Comparison of ENCODE assay signal across 15 cellular contexts in genomic region chr17:65553009-65553645, GRCh38. TPM values are rescaled to one million over a fixed set of nuclear protein-coding genes. Genes with fewer than 3 reads are reported as not detected.
A peak's percentile ranks its signal among the peaks of the same experiment; 100 is the strongest.
DNase-seq lines count a peak whose midpoint lies in the region; ATAC-seq, FAIRE-seq and TF ChIP-seq lines count a peak whose summit lies in the region.
"Had no signal": no experiment of that assay in that cellular context is flagged by ENCODE, and none has a peak within 500 bp of the region (broad histone marks: within the 10 kb centered on the region; RNA-seq: fewer than 3 reads in every experiment).

No MANE protein-coding gene starts in this region.

- H3K27ac ChIP-seq in kidney (ENCODE audit: low read depth in 2 of 2, low read length in 2 of 2), result no peak overlapping the region
- H3K27ac ChIP-seq: pancreas had no signal

- FAIRE-seq in kidney (lab: Jason Lieb, UNC), result no peak
- FAIRE-seq: pancreas had no signal

- no peaks in the 10 kb centered on the region for H3K9me3 ChIP-seq in adipocyte (ENCODE audit: control insufficient read depth, low read length)
- no peaks in the 10 kb centered on the region for H3K9me3 ChIP-seq in kidney (ENCODE audit: control insufficient read depth in 1 of 2, low read length in 2 of 2)
- H3K9me3 ChIP-seq: esophagus squamous epithelium, pancreas had no signal

- intact Hi-C loops in kidney (cut with DNase I), result no loop called here

- H3K36me3 ChIP-seq in adipocyte (ENCODE audit: control insufficient read depth, insufficient read depth, low read length, severe bottlenecking) (peaks cover 20% of the 10 kb centered on the region), kidney (ENCODE audit: control insufficient read depth in 1 of 2, insufficient read depth in 2 of 2, low read length in 2 of 2) (no peaks in the 10 kb centered on the region)
- H3K36me3 ChIP-seq: pancreas had no signal

- no peak overlapping the region for H3K9ac ChIP-seq in adipocyte (ENCODE audit: low read length)
- H3K9ac ChIP-seq in kidney (ENCODE audit: low read length in 2 of 2), result no peak overlapping the region

- no peak for TF ChIP-seq CTCF in kidney (IDR thresholded peaks at IDR 0.05; ENCODE audit: borderline replicate concordance, extremely low read depth, insufficient read depth)

- H3K4me1 ChIP-seq in adipocyte (ENCODE audit: control insufficient read depth, insufficient read depth, low read length) (peaks cover 36% of the 10 kb centered on the region), kidney (ENCODE audit: control insufficient read depth in 1 of 2, insufficient read depth in 1 of 2, low read depth in 1 of 2, low read length in 2 of 2) (peaks cover 16 to 17% of the 10 kb centered on the region in 2 donors)

- no peak for ATAC-seq in GM19463 (IDR thresholded peaks at IDR 0.05; ENCODE audit: unreplicated experiment)
- no peak for ATAC-seq in GM21515 (IDR thresholded peaks at IDR 0.05; ENCODE audit: unreplicated experiment)
- ATAC-seq: pancreas had no signal

- DNase-seq in A172 (ENCODE audit: low spot score) (peak; percentile 34), GM04503 (ENCODE audit: low read depth) (peak; percentile 94), adipocyte (ENCODE audit: low read depth) (peak; percentile 84), kidney (peak; percentile 3), COLO668 (lab: John Stamatoyannopoulos, UW; ENCODE audit: unreplicated experiment) (no peak)
- no peak for DNase-seq in effector CD8-positive, alpha-beta T cell (lab: John Stamatoyannopoulos, UW)
- DNase-seq: activated CD4-positive, CD25-positive, alpha-beta regulatory T cell treated with anti-CD3 and anti-CD28 coated beads, Interleukin-2, amount 50 U/mL, for 72 hours; esophagus squamous epithelium; NCI-H524 treated with DMSO at 0.1 percent for 48 hours; SHP77 treated with DMSO at 0.1 percent for 48 hours; stimulated activated CD4-positive, alpha-beta T cell treated with anti-CD3 and anti-CD28 coated beads, Interleukin-4, amount 100 ng/mL, for 1 hour; substantia nigra had no signal

- no peaks in the 10 kb centered on the region for H3K27me3 ChIP-seq in adipocyte (replicated peaks; ENCODE audit: control insufficient read depth, insufficient read depth, low read length)
- H3K27me3 ChIP-seq: pancreas had no signal

- H3K4me3 ChIP-seq in adipocyte (ENCODE audit: low read length) (peak overlapping the region; percentile 58), kidney (ENCODE audit: low read length in 2 of 2) (no peak overlapping the region)
- H3K4me3 ChIP-seq: esophagus squamous epithelium, pancreas had no signal

RNA-seq across cellular contexts. Expression of gene AXIN2, which starts 8.3 kb away (rescaled TPM):
- 0.77 and 1.2 TPM in 2 replicates for total RNA-seq in A172 (2014; rRNA removed; shearing (Covaris generic))
- total RNA-seq in kidney, result 14.0 TPM
- polyA plus RNA-seq in kidney (ENCODE audit: insufficient read depth, low read depth, low replicate concordance), result 1.2 TPM

Comparison
In these comparisons a context has a peak if more than half of its experiments do, and no peak if none do; other contexts are left out.
1. DNase-seq: peak in A172 (single experiment), GM04503 (single experiment), adipocyte (single experiment) and kidney (single experiment); none in effector CD8-positive, alpha-beta T cell (single experiment) and COLO668 (single experiment).